In genomic region chr19:15123900-15124299, GRCh38 we compare ENCODE assay signal across 8 cellular contexts. TPM values are rescaled to one million over a fixed set of nuclear protein-coding genes. Genes with fewer than 3 reads are reported as not detected.
DNase-seq lines count a peak whose midpoint lies in the region; ATAC-seq and TF ChIP-seq lines count a peak whose summit lies in the region.

No MANE protein-coding gene starts in this region.

- H3K9me3 ChIP-seq in HUES48 (ENCODE audit: control insufficient read depth, insufficient read depth, low read length) (no peaks in the 10 kb centered on the region), psoas muscle (no peaks in the 10 kb centered on the region)

- H3K27ac ChIP-seq in HUES48 (ENCODE audit: low read depth, low read length): no peak overlapping the region
- H3K27ac ChIP-seq in VCaP: peak overlapping the region; percentile 83
- peak overlapping the region; percentile 97 for H3K27ac ChIP-seq in psoas muscle

- TF ChIP-seq CTCF in VCaP (conservative IDR thresholded peaks at IDR 0.05): no peak
- TF ChIP-seq CTCF in psoas muscle (IDR thresholded peaks at IDR 0.05): no peak

- peaks cover 44% of the 10 kb centered on the region for H3K36me3 ChIP-seq in HUES48 (ENCODE audit: control insufficient read depth, insufficient read depth, low read length)
- peaks cover 0 to 43% of the 10 kb centered on the region in 2 donors for H3K36me3 ChIP-seq in psoas muscle (ENCODE audit: insufficient read depth in 1 of 2, low read depth in 1 of 2)

- 16 to 25% (median 17%) methylated on average over 5 of the region's 5 CpGs for WGBS in psoas muscle, 3 donors

- H3K4me3 ChIP-seq in HUES48 (ENCODE audit: low read depth, low read length) (peak overlapping the region; percentile 88; the same call in 1 of the 2 replicates), psoas muscle (no peak overlapping the region)

- no peak overlapping the region for H3K9ac ChIP-seq in HUES48 (ENCODE audit: low read depth, low read length)

- H3K27me3 ChIP-seq in HUES48 (ENCODE audit: control insufficient read depth, insufficient read depth, low read length): no peaks in the 10 kb centered on the region
- no peaks in the 10 kb centered on the region for H3K27me3 ChIP-seq in psoas muscle (ENCODE audit: insufficient read depth in 3 of 3, low read length in 2 of 3)

- DNase-seq in head of caudate nucleus (peak in 41 of 42 donors; percentile 45 to 88 (median 71)), psoas muscle (peak; percentile 57 to 73), NCI-H226 (no peak), activated gamma-delta T cell (lab: John Stamatoyannopoulos, UW) (no peak)

- ATAC-seq in psoas muscle (peak; percentile 37 to 47 (median 42)), GM21390 (IDR thresholded peaks at IDR 0.05; ENCODE audit: unreplicated experiment) (no peak), HG03432 (IDR thresholded peaks at IDR 0.05; ENCODE audit: unreplicated experiment) (no peak)

- H3K4me1 ChIP-seq in HUES48 (ENCODE audit: control insufficient read depth, insufficient read depth, low read length) (no peaks in the 10 kb centered on the region), psoas muscle (peaks cover 4% of the 10 kb centered on the region)

- intact Hi-C loops in head of caudate nucleus (cut with DNase I) (loop anchor here (10.0 kb wide), 1 partner anchor 321 kb away; the partner anchor contains the start of gene WIZ), psoas muscle (cut with DNase I) (no loop called here)

RNA-seq across cellular contexts. Expression of gene SYDE1, which starts 16.7 kb away (rescaled TPM):
- total RNA-seq in psoas muscle: 1 to 10 TPM; 4.5 to 4.9 (median 4.7) TPM
- polyA plus RNA-seq in psoas muscle: 1 to 10 TPM; 2.3 to 3.5 (median 2.6) TPM

RNA-seq across cellular contexts. Expression of gene OR1I1, which starts 41.9 kb away (rescaled TPM):
- not detected for total RNA-seq in psoas muscle
- not detected for polyA plus RNA-seq in psoas muscle

Comparison
In these comparisons a context has a peak if more than half of its experiments do, and no peak if none do; other contexts are left out.
1. DNase-seq: peak in head of caudate nucleus (41 of 42) and psoas muscle (2 of 2); none in NCI-H226 (single experiment) and activated gamma-delta T cell (single experiment).
2. ATAC-seq: peak in psoas muscle (4 of 4); none in GM21390 (single experiment) and HG03432 (single experiment).